1 cellular context compared by ENCODE assay signal in the genomic region with DNA sequence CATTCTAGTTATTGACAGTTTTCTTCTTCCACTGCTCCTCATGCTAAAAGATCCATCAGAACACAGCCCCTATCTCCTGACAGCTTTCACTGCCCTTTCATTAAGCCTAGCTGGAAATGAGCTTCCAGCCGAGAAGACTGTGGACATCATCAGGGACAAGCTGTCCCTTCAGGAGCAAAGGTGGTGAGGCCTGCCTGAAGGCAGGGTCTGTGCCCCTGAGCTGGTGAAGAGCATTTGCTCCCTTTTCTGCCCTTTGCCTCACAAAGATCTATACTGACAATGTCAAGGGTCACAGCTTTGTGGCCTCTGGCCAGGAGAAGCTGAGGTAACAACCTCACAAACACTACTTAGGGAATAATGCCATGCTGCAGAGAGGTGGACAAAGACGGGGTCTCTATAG.
TF ChIP-seq lines count a peak whose summit lies in the region.

No MANE protein-coding gene starts in this region.

TF ChIP-seq in HepG2, 621 proteins besides CTCF, POLR2A, EP300 and RAD21 (continued from another document):
- TF ChIP-seq, protein P1, sequence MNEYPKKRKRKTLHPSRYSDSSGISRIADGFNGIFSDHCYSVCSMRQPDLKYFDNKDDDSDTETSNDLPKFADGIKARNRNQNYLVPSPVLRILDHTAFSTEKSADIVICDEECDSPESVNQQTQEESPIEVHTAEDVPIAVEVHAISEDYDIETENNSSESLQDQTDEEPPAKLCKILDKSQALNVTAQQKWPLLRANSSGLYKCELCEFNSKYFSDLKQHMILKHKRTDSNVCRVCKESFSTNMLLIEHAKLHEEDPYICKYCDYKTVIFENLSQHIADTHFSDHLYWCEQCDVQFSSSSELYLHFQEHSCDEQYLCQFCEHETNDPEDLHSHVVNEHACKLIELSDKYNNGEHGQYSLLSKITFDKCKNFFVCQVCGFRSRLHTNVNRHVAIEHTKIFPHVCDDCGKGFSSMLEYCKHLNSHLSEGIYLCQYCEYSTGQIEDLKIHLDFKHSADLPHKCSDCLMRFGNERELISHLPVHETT (CRISPR knock-in tag; conservative IDR thresholded peaks at IDR 0.05), result no peak
- TF ChIP-seq, protein P2, sequence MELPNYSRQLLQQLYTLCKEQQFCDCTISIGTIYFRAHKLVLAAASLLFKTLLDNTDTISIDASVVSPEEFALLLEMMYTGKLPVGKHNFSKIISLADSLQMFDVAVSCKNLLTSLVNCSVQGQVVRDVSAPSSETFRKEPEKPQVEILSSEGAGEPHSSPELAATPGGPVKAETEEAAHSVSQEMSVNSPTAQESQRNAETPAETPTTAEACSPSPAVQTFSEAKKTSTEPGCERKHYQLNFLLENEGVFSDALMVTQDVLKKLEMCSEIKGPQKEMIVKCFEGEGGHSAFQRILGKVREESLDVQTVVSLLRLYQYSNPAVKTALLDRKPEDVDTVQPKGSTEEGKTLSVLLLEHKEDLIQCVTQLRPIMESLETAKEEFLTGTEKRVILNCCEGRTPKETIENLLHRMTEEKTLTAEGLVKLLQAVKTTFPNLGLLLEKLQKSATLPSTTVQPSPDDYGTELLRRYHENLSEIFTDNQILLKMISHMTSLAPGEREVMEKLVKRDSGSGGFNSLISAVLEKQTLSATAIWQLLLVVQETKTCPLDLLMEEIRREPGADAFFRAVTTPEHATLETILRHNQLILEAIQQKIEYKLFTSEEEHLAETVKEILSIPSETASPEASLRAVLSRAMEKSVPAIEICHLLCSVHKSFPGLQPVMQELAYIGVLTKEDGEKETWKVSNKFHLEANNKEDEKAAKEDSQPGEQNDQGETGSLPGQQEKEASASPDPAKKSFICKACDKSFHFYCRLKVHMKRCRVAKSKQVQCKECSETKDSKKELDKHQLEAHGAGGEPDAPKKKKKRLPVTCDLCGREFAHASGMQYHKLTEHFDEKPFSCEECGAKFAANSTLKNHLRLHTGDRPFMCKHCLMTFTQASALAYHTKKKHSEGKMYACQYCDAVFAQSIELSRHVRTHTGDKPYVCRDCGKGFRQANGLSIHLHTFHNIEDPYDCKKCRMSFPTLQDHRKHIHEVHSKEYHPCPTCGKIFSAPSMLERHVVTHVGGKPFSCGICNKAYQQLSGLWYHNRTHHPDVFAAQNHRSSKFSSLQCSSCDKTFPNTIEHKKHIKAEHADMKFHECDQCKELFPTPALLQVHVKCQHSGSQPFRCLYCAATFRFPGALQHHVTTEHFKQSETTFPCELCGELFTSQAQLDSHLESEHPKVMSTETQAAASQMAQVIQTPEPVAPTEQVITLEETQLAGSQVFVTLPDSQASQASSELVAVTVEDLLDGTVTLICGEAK (IDR thresholded peaks at IDR 0.05), result no peak
- TF ChIP-seq, protein P2 (CRISPR knock-in tag; IDR thresholded peaks at IDR 0.05), result no peak
- TF ChIP-seq SALL1 (CRISPR knock-in tag; IDR thresholded peaks at IDR 0.05), result peak; percentile 55
- TF ChIP-seq NR2F2 (IDR thresholded peaks at IDR 0.05; ENCODE audit: borderline replicate concordance, low read depth), result peak; percentile 60
- no peak for TF ChIP-seq ZNF772 (CRISPR knock-in tag; IDR thresholded peaks at IDR 0.05)
- no peak for TF ChIP-seq ZNF292 (CRISPR knock-in tag; IDR thresholded peaks at IDR 0.05; ENCODE audit: borderline replicate concordance, low read depth)
- TF ChIP-seq, protein P3, sequence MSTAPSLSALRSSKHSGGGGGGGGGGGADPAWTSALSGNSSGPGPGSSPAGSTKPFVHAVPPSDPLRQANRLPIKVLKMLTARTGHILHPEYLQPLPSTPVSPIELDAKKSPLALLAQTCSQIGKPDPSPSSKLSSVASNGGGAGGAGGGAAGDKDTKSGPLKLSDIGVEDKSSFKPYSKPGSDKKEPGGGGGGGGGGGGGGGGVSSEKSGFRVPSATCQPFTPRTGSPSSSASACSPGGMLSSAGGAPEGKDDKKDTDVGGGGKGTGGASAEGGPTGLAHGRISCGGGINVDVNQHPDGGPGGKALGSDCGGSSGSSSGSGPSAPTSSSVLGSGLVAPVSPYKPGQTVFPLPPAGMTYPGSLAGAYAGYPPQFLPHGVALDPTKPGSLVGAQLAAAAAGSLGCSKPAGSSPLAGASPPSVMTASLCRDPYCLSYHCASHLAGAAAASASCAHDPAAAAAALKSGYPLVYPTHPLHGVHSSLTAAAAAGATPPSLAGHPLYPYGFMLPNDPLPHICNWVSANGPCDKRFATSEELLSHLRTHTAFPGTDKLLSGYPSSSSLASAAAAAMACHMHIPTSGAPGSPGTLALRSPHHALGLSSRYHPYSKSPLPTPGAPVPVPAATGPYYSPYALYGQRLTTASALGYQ (CRISPR knock-in tag; IDR thresholded peaks at IDR 0.05), result no peak
- 0 out of 2 replicates have a peak, but pooled peaks have one; percentile 17 for TF ChIP-seq RXRB (CRISPR knock-in tag; IDR thresholded peaks at IDR 0.05; ENCODE audit: borderline replicate concordance)
